ENCODE assay signal across 17 cellular contexts in genomic region chr17:39809221-39809620, GRCh38. TPM values are rescaled to one million over a fixed set of nuclear protein-coding genes. Genes with fewer than 3 reads are reported as not detected.
"Had no signal": no experiment of that assay in that cellular context is flagged by ENCODE, and none has a peak within 500 bp of the region (broad histone marks: within the 10 kb centered on the region; RNA-seq: fewer than 3 reads in every experiment).

No MANE protein-coding gene starts in this region.

- H3K36me3 ChIP-seq: neural progenitor cell, tibial artery had no signal

- H3K9me3 ChIP-seq: tibial artery had no signal

- DNase-seq: activated CD4-positive, alpha-beta T cell treated with anti-CD3 and anti-CD28 coated beads for 48 hours; activated naive CD4-positive, alpha-beta T cell treated with anti-CD3 and anti-CD28 coated beads, Interleukin-2, amount 50 U/mL, for 16 hours; amygdala; dermis blood vessel endothelial cell; hypothalamus; kidney glomerular epithelial cell; retina; T1000; tibial artery had no signal

- H3K36me3 Mint-ChIP-seq: brain, neural progenitor cell had no signal

- H3K4me2 ChIP-seq: neural progenitor cell had no signal

- H3K4me3 Mint-ChIP-seq: brain, neural progenitor cell had no signal

- H3K9ac ChIP-seq: neural progenitor cell, parathyroid adenoma had no signal

- H2AFZ ChIP-seq: neural progenitor cell, parathyroid adenoma had no signal

- H3K27me3 ChIP-seq: neural progenitor cell had no signal

- H3K27ac Mint-ChIP-seq: brain, neural progenitor cell had no signal

- H3K4me1 Mint-ChIP-seq: brain had no signal

- H3K4me1 ChIP-seq: neural progenitor cell, parathyroid adenoma, tibial artery had no signal

- H3K9me3 Mint-ChIP-seq: brain, neural progenitor cell had no signal

- H3K79me2 ChIP-seq: parathyroid adenoma had no signal

- H3K27ac ChIP-seq: neural progenitor cell, parathyroid adenoma, tibial artery had no signal

- H3K4me3 ChIP-seq: neural progenitor cell, tibial artery had no signal

RNA-seq across cellular contexts. Expression of gene IKZF3, which starts 54.9 kb away (rescaled TPM):
- total RNA-seq: cerebellum, dermis blood vessel endothelial cell, glomerular endothelial cell had no signal

RNA-seq across cellular contexts. Expression of gene ZPBP2, which starts 58.8 kb away (rescaled TPM):
- total RNA-seq: cerebellum, dermis blood vessel endothelial cell, glomerular endothelial cell, liver, mesenteric fat pad had no signal
- polyA plus RNA-seq: esophagus, liver had no signal
